Comparison of ENCODE assay signal across 9 cellular contexts in genomic region chr9:94002316-94003140, GRCh38. TPM values are rescaled to one million over a fixed set of nuclear protein-coding genes. Genes with fewer than 3 reads are reported as not detected.
DNase-seq lines count a peak whose midpoint lies in the region; ATAC-seq and TF ChIP-seq lines count a peak whose summit lies in the region.
"Had no signal": no experiment of that assay in that cellular context is flagged by ENCODE, and none has a peak within 500 bp of the region (broad histone marks: within the 10 kb centered on the region; RNA-seq: fewer than 3 reads in every experiment).

No MANE protein-coding gene starts in this region.

- POLR2A ChIA-PET in AG04450 (lab: Yijun Ruan, JAX), result no interaction called here

- no peak overlapping the region for H3K4me3 ChIP-seq in AG04450 (ENCODE audit: low read depth, low read length)

- ATAC-seq in SK-N-SH treated with all-trans-retinoic acid at 6 μM for 48 hours, result peak; percentile 74
- no peak for ATAC-seq in HG03571 (IDR thresholded peaks at IDR 0.05; ENCODE audit: unreplicated experiment)
- ATAC-seq: stimulated activated effector memory CD8-positive, alpha-beta T cell treated with anti-CD3 and anti-CD28 coated beads, Interleukin-12 subunit alpha, Interleukin-12 subunit beta, amount 100 ng/mL, for 72 hours had no signal

- peak; percentile 11 for DNase-seq in AG04450 (ENCODE audit: low read depth, low spot score)
- peak; percentile 40 for DNase-seq in NCI-H1436 treated with DMSO at 0.1 percent for 48 hours (lab: John Stamatoyannopoulos, UW)
- peak; percentile 68 for DNase-seq in fibroblast of peridontal ligament (ENCODE audit: extremely low read depth)
- DNase-seq in renal cortical epithelial cell (ENCODE audit: low read depth), result peak; percentile 45
- no peak for DNase-seq in cortex of kidney (lab: John Stamatoyannopoulos, UW)

- H3K27ac ChIP-seq in AG04450 (ENCODE audit: low read depth, low read length), result no peak overlapping the region

- H3K27me3 ChIP-seq in AG04450 (ENCODE audit: control insufficient read depth, insufficient read depth, low read length), result no peaks in the 10 kb centered on the region

- CTCF ChIA-PET in AG04450 (lab: Charles Lee), result interaction anchor here (0.6 to 4.7 kb wide), 18 partner anchors 8 to 436 kb away, joined by 3 to 65 read pairs (median 4); no protein-coding TSS in a partner anchor

- no peaks in the 10 kb centered on the region for H3K9me3 ChIP-seq in AG04450 (ENCODE audit: control insufficient read depth, insufficient read depth, low read length)

- TF ChIP-seq CTCF in AG04450 (IDR thresholded peaks at IDR 0.05; ENCODE audit: low read depth, low read length) (peak; percentile 68), GM12801 (IDR thresholded peaks at IDR 0.05; ENCODE audit: extremely low read depth, insufficient read length) (peak; percentile 3)

TF ChIP-seq in SK-N-SH treated with all-trans-retinoic acid at 6 μM for 48 hours, 23 proteins besides CTCF, POLR2A, EP300 and RAD21:
- TF ChIP-seq CSDC2 (CRISPR knock-in tag; IDR thresholded peaks at IDR 0.05) (no peak), ZNF8 (CRISPR knock-in tag; IDR thresholded peaks at IDR 0.05) (no peak), ZNF70 (CRISPR knock-in tag; IDR thresholded peaks at IDR 0.05) (no peak), POU6F1 (CRISPR knock-in tag; IDR thresholded peaks at IDR 0.05; ENCODE audit: borderline replicate concordance, low read depth) (no peak), TOX (CRISPR knock-in tag; IDR thresholded peaks at IDR 0.05; ENCODE audit: borderline replicate concordance) (no peak), PPARA (CRISPR knock-in tag; IDR thresholded peaks at IDR 0.05; ENCODE audit: borderline replicate concordance) (no peak), PATZ1 (CRISPR knock-in tag; IDR thresholded peaks at IDR 0.05; ENCODE audit: borderline replicate concordance) (no peak), OSR1 (CRISPR knock-in tag; IDR thresholded peaks at IDR 0.05) (no peak), ZNF565 (CRISPR knock-in tag; conservative IDR thresholded peaks at IDR 0.05; ENCODE audit: low read depth) (no peak), TCF4 (CRISPR knock-in tag; IDR thresholded peaks at IDR 0.05; ENCODE audit: borderline replicate concordance) (no peak)

RNA-seq across cellular contexts. Expression of gene BARX1, which starts 47.4 kb away (rescaled TPM):
- not detected in 2 replicates for polyA plus RNA-seq in AG04450 (2011; rRNA removed)
- not detected in 2 replicates for polyA minus RNA-seq in AG04450 (2011; rRNA and poly(A)+ RNA removed)
- 0.17 TPM in 1 of 2 replicates, not detected in the other for total RNA-seq in renal cortical epithelial cell
